ENCODE assay signal across 9 cellular contexts in the genomic region with DNA sequence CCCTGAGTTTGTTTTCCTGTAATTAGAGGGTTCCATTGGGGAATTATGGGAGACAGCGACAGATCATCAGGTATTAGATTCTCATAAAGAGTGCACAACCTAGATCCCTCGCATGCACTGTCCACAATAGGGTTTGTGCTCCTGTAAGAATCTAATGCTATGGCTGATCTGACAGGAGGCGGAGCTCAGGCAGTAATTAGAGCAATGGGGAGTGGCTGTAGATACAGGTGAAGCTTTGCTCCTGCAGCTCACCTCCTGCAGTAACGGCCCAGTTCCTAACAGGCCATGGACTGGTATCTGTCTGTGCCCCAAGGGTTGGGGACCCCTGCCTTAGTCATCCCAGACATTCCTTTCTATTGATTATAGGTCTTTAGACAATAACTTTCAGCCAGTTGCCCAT. TPM values are rescaled to one million over a fixed set of nuclear protein-coding genes. Genes with fewer than 3 reads are reported as not detected.
DNase-seq lines count a peak whose midpoint lies in the region; ATAC-seq and TF ChIP-seq lines count a peak whose summit lies in the region.
"Had no signal": no experiment of that assay in that cellular context is flagged by ENCODE, and none has a peak within 500 bp of the region (broad histone marks: within the 10 kb centered on the region; RNA-seq: fewer than 3 reads in every experiment).

No MANE protein-coding gene starts in this region.

- CTCF ChIA-PET in Calu3 (lab: Charles Lee), result no interaction called here

- H3K9me3 Mint-ChIP-seq in activated T-cell treated with anti-CD3 and anti-CD28 coated beads, Interleukin-2, amount 50 U/mL, for 4 hours, result no peaks in the 10 kb centered on the region
- no peaks in the 10 kb centered on the region for H3K9me3 Mint-ChIP-seq in T-helper 2 cell treated with Interferon-gamma antibody and Interleukin-4, amounts not matched to agents 5 μg/mL and 100 μg/mL, for 36 hours
- H3K9me3 Mint-ChIP-seq in immature natural killer cell, result no peaks in the 10 kb centered on the region
- no peaks in the 10 kb centered on the region for H3K9me3 Mint-ChIP-seq in Calu3 (ENCODE audit: low read depth, unreplicated experiment)

- H3K27ac Mint-ChIP-seq in T-helper 2 cell treated with Interferon-gamma antibody and Interleukin-4, amounts not matched to agents 5 μg/mL and 100 μg/mL, for 36 hours, result peak overlapping the region; percentile 52
- peak overlapping the region; percentile 92 to 98 (median 98) for H3K27ac Mint-ChIP-seq in immature natural killer cell
- H3K27ac Mint-ChIP-seq in Calu3 (ENCODE audit: unreplicated experiment), result no peak overlapping the region

- no TSS peak for BruUV-seq in Calu3 (replicated peaks; lab: Mats Ljungman, UMichigan)

- no peak for DNase-seq in activated T-cell treated with anti-CD3 and anti-CD28 coated beads, Interleukin-2, amount 50 U/mL, for 4 hours
- DNase-seq in activated T-cell treated with anti-CD3 and anti-CD28 coated beads for 4 hours, result no peak
- no peak for DNase-seq in T-helper 2 cell treated with Interferon-gamma antibody and Interleukin-4, amounts not matched to agents 5 μg/mL and 100 μg/mL, for 36 hours (ENCODE audit: low spot score)
- DNase-seq in immature natural killer cell, result no peak
- no peak for DNase-seq in Calu3
- no peak for DNase-seq in NCI-H2171 treated with DMSO at 0.1 percent for 48 hours (lab: John Stamatoyannopoulos, UW)
- DNase-seq in stimulated activated naive CD4-positive, alpha-beta T cell (lab: John Stamatoyannopoulos, UW), result no peak
- DNase-seq: AML-193 had no signal

- TF ChIP-seq CTCF in Calu3 (IDR thresholded peaks at IDR 0.05; ENCODE audit: unreplicated experiment), result no peak

- intact Hi-C loops in Calu3 (cut with micrococcal nuclease; ENCODE audit: unreplicated experiment), result no loop called here

- H3K4me1 Mint-ChIP-seq in activated T-cell treated with anti-CD3 and anti-CD28 coated beads, Interleukin-2, amount 50 U/mL, for 4 hours (ENCODE audit: low read depth), result peaks cover 13% of the 10 kb centered on the region
- peaks cover 14% of the 10 kb centered on the region for H3K4me1 Mint-ChIP-seq in T-helper 2 cell treated with Interferon-gamma antibody and Interleukin-4, amounts not matched to agents 5 μg/mL and 100 μg/mL, for 36 hours (ENCODE audit: low read depth)
- H3K4me1 Mint-ChIP-seq in immature natural killer cell, result peaks cover 24 to 30% of the 10 kb centered on the region in 2 donors
- H3K4me1 Mint-ChIP-seq in Calu3 (ENCODE audit: low read depth, unreplicated experiment), result peaks cover 7% of the 10 kb centered on the region

- H3K27me3 Mint-ChIP-seq in activated T-cell treated with anti-CD3 and anti-CD28 coated beads, Interleukin-2, amount 50 U/mL, for 4 hours (ENCODE audit: low read depth), result no peaks in the 10 kb centered on the region
- H3K27me3 Mint-ChIP-seq in T-helper 2 cell treated with Interferon-gamma antibody and Interleukin-4, amounts not matched to agents 5 μg/mL and 100 μg/mL, for 36 hours (ENCODE audit: low read depth), result no peaks in the 10 kb centered on the region
- peaks cover 4 to 21% (median 8%) of the 10 kb centered on the region in 3 donors for H3K27me3 Mint-ChIP-seq in immature natural killer cell (ENCODE audit: low read depth in 3 of 3)
- H3K27me3 Mint-ChIP-seq in Calu3 (ENCODE audit: unreplicated experiment), result no peaks in the 10 kb centered on the region

- H3K4me3 Mint-ChIP-seq in activated T-cell treated with anti-CD3 and anti-CD28 coated beads, Interleukin-2, amount 50 U/mL, for 4 hours, result peak overlapping the region; percentile 66
- peak overlapping the region; percentile 67 for H3K4me3 Mint-ChIP-seq in T-helper 2 cell treated with Interferon-gamma antibody and Interleukin-4, amounts not matched to agents 5 μg/mL and 100 μg/mL, for 36 hours
- peak overlapping the region; percentile 64 to 96 (median 95) for H3K4me3 Mint-ChIP-seq in immature natural killer cell
- H3K4me3 Mint-ChIP-seq in Calu3 (ENCODE audit: low read depth, unreplicated experiment), result no peak overlapping the region

- H3K27ac ChIP-seq in temporal lobe (ENCODE audit: low read depth, low read length), result peak overlapping the region; percentile 90

- no peaks in the 10 kb centered on the region for H3K36me3 Mint-ChIP-seq in activated T-cell treated with anti-CD3 and anti-CD28 coated beads, Interleukin-2, amount 50 U/mL, for 4 hours (ENCODE audit: insufficient read depth)
- peaks cover 2% of the 10 kb centered on the region for H3K36me3 Mint-ChIP-seq in T-helper 2 cell treated with Interferon-gamma antibody and Interleukin-4, amounts not matched to agents 5 μg/mL and 100 μg/mL, for 36 hours (ENCODE audit: low read depth)
- H3K36me3 Mint-ChIP-seq in immature natural killer cell (no peaks in the 10 kb centered on the region), Calu3 (ENCODE audit: insufficient read depth, unreplicated experiment) (peaks cover 7% of the 10 kb centered on the region)

- ATAC-seq in activated T-cell treated with anti-CD3 and anti-CD28 coated beads, Interleukin-2, amount 50 U/mL, for 4 hours, result no peak

RNA-seq across cellular contexts. Expression of a gene that starts 0.9 kb away (rescaled TPM):
- 1 to 10 TPM; 8.5 to 9.9 (median 9.4) TPM for total RNA-seq in activated T-cell treated with anti-CD3 and anti-CD28 coated beads, Interleukin-2, amount 50 U/mL, for 4 hours
- polyA plus RNA-seq in immature natural killer cell, result 1 to 10 TPM; 2.3 to 9.8 (median 4.0) TPM
- 13.5 TPM for total RNA-seq in temporal lobe
- total RNA-seq in Calu3 (2022), result 5.5 and 5.7 TPM in 2 replicates

RNA-seq across cellular contexts. Expression of a gene that starts 32.8 kb away (rescaled TPM):
- 10 to 100 TPM; 18.8 to 21.8 (median 21.6) TPM for total RNA-seq in activated T-cell treated with anti-CD3 and anti-CD28 coated beads, Interleukin-2, amount 50 U/mL, for 4 hours
- polyA plus RNA-seq in immature natural killer cell, result 10 to 100 TPM in 2 of 3 donors, 1 to 10 TPM in 1; 5.2 to 21.2 (median 12.2) TPM
- total RNA-seq in temporal lobe (32.9 TPM), Calu3 (2022) (26.7 TPM in 2 replicates)

RNA-seq across cellular contexts. Expression of a gene that starts 33.3 kb away (rescaled TPM):
- total RNA-seq in activated T-cell treated with anti-CD3 and anti-CD28 coated beads, Interleukin-2, amount 50 U/mL, for 4 hours, result 10 to 100 TPM; 30.9 to 32.8 (median 32.3) TPM
- 10 to 100 TPM; 14.4 to 48.9 (median 18.7) TPM for polyA plus RNA-seq in immature natural killer cell
- 60.0 TPM for total RNA-seq in temporal lobe
- total RNA-seq in Calu3 (2022), result 56.6 and 60.0 TPM in 2 replicates

RNA-seq across cellular contexts. Expression of a gene that starts 40.1 kb away (rescaled TPM):
- total RNA-seq in activated T-cell treated with anti-CD3 and anti-CD28 coated beads, Interleukin-2, amount 50 U/mL, for 4 hours, result 100 to 1,000 TPM; 105 to 120 (median 112) TPM
- 100 to 1,000 TPM; 163 to 289 (median 163) TPM for polyA plus RNA-seq in immature natural killer cell
- total RNA-seq in temporal lobe (33.2 TPM), Calu3 (2022) (97.1 and 110 TPM in 2 replicates)

RNA-seq across cellular contexts. Expression of a gene that starts 52.5 kb away (rescaled TPM):
- 100 to 1,000 TPM; 471 to 592 (median 521) TPM for total RNA-seq in activated T-cell treated with anti-CD3 and anti-CD28 coated beads, Interleukin-2, amount 50 U/mL, for 4 hours
- 10 to 100 TPM; 40.3 to 59.0 (median 54.4) TPM for polyA plus RNA-seq in immature natural killer cell
- total RNA-seq in temporal lobe (48.4 TPM), Calu3 (2022) (122 and 125 TPM in 2 replicates)
